ENCODE assay signal across 1 cellular context in genomic region chr19:33176670-33177416, GRCh38.
TF ChIP-seq lines count a peak whose summit lies in the region.

No MANE protein-coding gene starts in this region.

TF ChIP-seq in HEK293, 187 proteins besides CTCF, POLR2A, EP300 and RAD21 (continued from another document and continues in another):
- peak; percentile 94 for TF ChIP-seq ZNF580 (tag by site-specific recombination; IDR thresholded peaks at IDR 0.05)
- no peak for TF ChIP-seq ZNF311 (tag by site-specific recombination; IDR thresholded peaks at IDR 0.05; ENCODE audit: borderline replicate concordance)
- peak; percentile 93 for TF ChIP-seq ZNF629 (tag by site-specific recombination; IDR thresholded peaks at IDR 0.05)
- no peak; the same call in 1 of the 2 replicates for TF ChIP-seq ZNF239 (tag by site-specific recombination; IDR thresholded peaks at IDR 0.05)
- peak; percentile 95 for TF ChIP-seq SCRT1 (tag by site-specific recombination; IDR thresholded peaks at IDR 0.05; ENCODE audit: borderline replicate concordance)
- TF ChIP-seq GFI1B (tag by site-specific recombination; IDR thresholded peaks at IDR 0.05): no peak
- TF ChIP-seq ZNF654 (tag by site-specific recombination; IDR thresholded peaks at IDR 0.05; ENCODE audit: low read depth): no peak
- TF ChIP-seq ZNF558 (tag by site-specific recombination; IDR thresholded peaks at IDR 0.05): peak; percentile 89; the same call in 1 of the 2 replicates
- peak; percentile 84; the same call in 1 of the 2 replicates for TF ChIP-seq ZBTB44 (tag by site-specific recombination; IDR thresholded peaks at IDR 0.05)
- no peak for TF ChIP-seq ZNF280C (tag by site-specific recombination; IDR thresholded peaks at IDR 0.05)
- no peak for TF ChIP-seq ZNF488 (tag by site-specific recombination; IDR thresholded peaks at IDR 0.05)
- peak; percentile 99 for TF ChIP-seq ZBTB8A (tag by site-specific recombination; IDR thresholded peaks at IDR 0.05)
- 0 out of 2 replicates have a peak, but pooled peaks have one; percentile 86 for TF ChIP-seq ZFP37 (tag by site-specific recombination; IDR thresholded peaks at IDR 0.05)
- peak; percentile 99 for TF ChIP-seq ZEB2 (tag by site-specific recombination; IDR thresholded peaks at IDR 0.05)
- TF ChIP-seq ZNF174 (tag by site-specific recombination; IDR thresholded peaks at IDR 0.05): no peak
- peak; percentile 83; the same call in 1 of the 2 replicates for TF ChIP-seq ZSCAN23 (tag by site-specific recombination; IDR thresholded peaks at IDR 0.05)
- TF ChIP-seq ZFP41 (tag by site-specific recombination; IDR thresholded peaks at IDR 0.05; ENCODE audit: borderline replicate concordance): no peak
- no peak for TF ChIP-seq ZNF114 (tag by site-specific recombination; IDR thresholded peaks at IDR 0.05)
- TF ChIP-seq ZNF548 (tag by site-specific recombination; IDR thresholded peaks at IDR 0.05): 0 out of 2 replicates have a peak, but pooled peaks have one; percentile 23
- no peak for TF ChIP-seq ZNF658 (tag by site-specific recombination; IDR thresholded peaks at IDR 0.05)
- TF ChIP-seq ZNF585B (tag by site-specific recombination; IDR thresholded peaks at IDR 0.05): no peak
- TF ChIP-seq ZNF19 (tag by site-specific recombination; IDR thresholded peaks at IDR 0.05; ENCODE audit: low read depth): no peak
- no peak for TF ChIP-seq PRDM6 (tag by site-specific recombination; IDR thresholded peaks at IDR 0.05)
- TF ChIP-seq ZNF155 (tag by site-specific recombination; IDR thresholded peaks at IDR 0.05): no peak; the same call in 1 of the 2 replicates
- peak; percentile 99 for TF ChIP-seq GLIS1 (tag by site-specific recombination; IDR thresholded peaks at IDR 0.05)
- TF ChIP-seq GLI2 (tag by site-specific recombination; IDR thresholded peaks at IDR 0.05; ENCODE audit: borderline replicate concordance, low read depth): no peak
- TF ChIP-seq ZNF768 (tag by site-specific recombination; IDR thresholded peaks at IDR 0.05): no peak
- no peak for TF ChIP-seq ATF2 (tag by site-specific recombination; IDR thresholded peaks at IDR 0.05; ENCODE audit: low read depth)
- no peak for TF ChIP-seq ZNF354C (tag by site-specific recombination; IDR thresholded peaks at IDR 0.05; ENCODE audit: borderline replicate concordance, low read depth)
- no peak for TF ChIP-seq ZNF596 (tag by site-specific recombination; IDR thresholded peaks at IDR 0.05)
- no peak; the same call in 1 of the 2 replicates for TF ChIP-seq TRIM28 (IDR thresholded peaks at IDR 0.05; ENCODE audit: borderline replicate concordance, low read length)
- TF ChIP-seq ZNF423 (tag by site-specific recombination; IDR thresholded peaks at IDR 0.05): no peak
- peak; percentile 96 for TF ChIP-seq SP3 (tag by site-specific recombination; IDR thresholded peaks at IDR 0.05)
- peak; percentile 97 for TF ChIP-seq ZBTB26 (tag by site-specific recombination; optimal IDR thresholded peaks at IDR 0.05)
- TF ChIP-seq ZNF302 (tag by site-specific recombination; IDR thresholded peaks at IDR 0.05; ENCODE audit: low read depth): no peak
- TF ChIP-seq ZNF274 (IDR thresholded peaks at IDR 0.05; ENCODE audit: low read length): no peak
- no peak for TF ChIP-seq ZNF274 (tag by site-specific recombination; IDR thresholded peaks at IDR 0.05; ENCODE audit: borderline replicate concordance)
- peak; percentile 91; the same call in 1 of the 2 replicates for TF ChIP-seq ZFP69B (tag by site-specific recombination; IDR thresholded peaks at IDR 0.05)
- TF ChIP-seq ZSCAN30 (tag by site-specific recombination; IDR thresholded peaks at IDR 0.05): peak; percentile 97
- TF ChIP-seq ZNF473 (tag by site-specific recombination; IDR thresholded peaks at IDR 0.05): no peak
- peak; percentile 95 for TF ChIP-seq ZNF600 (tag by site-specific recombination; IDR thresholded peaks at IDR 0.05)
- TF ChIP-seq KLF7 (tag by site-specific recombination; IDR thresholded peaks at IDR 0.05; ENCODE audit: borderline replicate concordance): peak; percentile 33; the same call in 1 of the 2 replicates
- no peak for TF ChIP-seq ZNF571 (tag by site-specific recombination; IDR thresholded peaks at IDR 0.05)
- peak; percentile 89 for TF ChIP-seq KLF1 (tag by site-specific recombination; IDR thresholded peaks at IDR 0.05)
- TF ChIP-seq ZNF501 (tag by site-specific recombination; IDR thresholded peaks at IDR 0.05): peak; percentile 93; the same call in 1 of the 2 replicates
- no peak; the same call in none of the 2 replicates for TF ChIP-seq ZNF146 (tag by site-specific recombination; IDR thresholded peaks at IDR 0.05)
- no peak for TF ChIP-seq MZF1 (tag by site-specific recombination; IDR thresholded peaks at IDR 0.05; ENCODE audit: borderline replicate concordance)
- TF ChIP-seq HOXA7 (CRISPR knock-in tag; IDR thresholded peaks at IDR 0.05; ENCODE audit: borderline replicate concordance): no peak
- no peak for TF ChIP-seq ZNF157 (tag by site-specific recombination; IDR thresholded peaks at IDR 0.05)
- no peak for TF ChIP-seq ZSCAN4 (tag by site-specific recombination; IDR thresholded peaks at IDR 0.05)
- peak; percentile 90; the same call in 1 of the 2 replicates for TF ChIP-seq ZNF391 (tag by site-specific recombination; IDR thresholded peaks at IDR 0.05; ENCODE audit: borderline replicate concordance, low read depth)
- no peak for TF ChIP-seq ZNF138 (tag by site-specific recombination; IDR thresholded peaks at IDR 0.05; ENCODE audit: borderline replicate concordance)
- TF ChIP-seq KLF8 (tag by site-specific recombination; IDR thresholded peaks at IDR 0.05): peak; percentile 99
- TF ChIP-seq ZNF292 (tag by site-specific recombination; IDR thresholded peaks at IDR 0.05; ENCODE audit: borderline replicate concordance, low read depth): no peak
- no peak for TF ChIP-seq ZNF514 (tag by site-specific recombination; IDR thresholded peaks at IDR 0.05)
- no peak for TF ChIP-seq MEIS1 (CRISPR knock-in tag; IDR thresholded peaks at IDR 0.05; ENCODE audit: borderline replicate concordance)
- TF ChIP-seq ZSCAN5A (tag by site-specific recombination; IDR thresholded peaks at IDR 0.05): 0 out of 2 replicates have a peak, but pooled peaks have one; percentile 16
- TF ChIP-seq ZNF660 (tag by site-specific recombination; IDR thresholded peaks at IDR 0.05): peak; percentile 98
- TF ChIP-seq ZNF214 (tag by site-specific recombination; IDR thresholded peaks at IDR 0.05; ENCODE audit: borderline replicate concordance): no peak
- TF ChIP-seq ZNF223 (tag by site-specific recombination; IDR thresholded peaks at IDR 0.05): peak; percentile 58; the same call in 1 of the 2 replicates
- TF ChIP-seq ZNF394 (tag by site-specific recombination; IDR thresholded peaks at IDR 0.05; ENCODE audit: borderline replicate concordance): no peak; the same call in 1 of the 2 replicates
- peak; percentile 97 for TF ChIP-seq ZNF18 (tag by site-specific recombination; IDR thresholded peaks at IDR 0.05)
